Comparison of ENCODE assay signal across 15 cellular contexts in genomic region chr19:55537741-55538111, GRCh38. TPM values are rescaled to one million over a fixed set of nuclear protein-coding genes. Genes with fewer than 3 reads are reported as not detected.
DNase-seq lines count a peak whose midpoint lies in the region; ATAC-seq, FAIRE-seq and TF ChIP-seq lines count a peak whose summit lies in the region.
"Had no signal": no experiment of that assay in that cellular context is flagged by ENCODE, and none has a peak within 500 bp of the region (broad histone marks: within the 10 kb centered on the region; RNA-seq: fewer than 3 reads in every experiment).

No MANE protein-coding gene starts in this region.

- no peak for TF ChIP-seq POLR2A in H1 (IDR thresholded peaks at IDR 0.05; ENCODE audit: control extremely low read depth in 1 of 2, low read depth in 2 of 2, low read length in 2 of 2)

- no peak for FAIRE-seq in H1 (lab: Jason Lieb, UNC)
- FAIRE-seq: keratinocyte had no signal

- H4K5ac ChIP-seq in H1 (ENCODE audit: insufficient read length, low read depth, low read length), result peak overlapping the region; percentile 64

- peaks cover 10% of the 10 kb centered on the region; the same call in 1 of the 2 replicates for H3K23me2 ChIP-seq in H1 (ENCODE audit: low read depth, low read length)

- no peaks in the 10 kb centered on the region; a peak in 2 of 7 replicates for H3K27me3 ChIP-seq in H1 (replicated peaks in 1 of 4; ENCODE audit: control insufficient read depth in 3 of 4, extremely low read depth in 1 of 4, insufficient read depth in 3 of 4, low read length in 3 of 4)
- H3K27me3 ChIP-seq: gastrocnemius medialis had no signal

- H2BK15ac ChIP-seq in H1 (ENCODE audit: low read length), result no peak overlapping the region

- no peak for TF ChIP-seq CTCF in H1 (IDR thresholded peaks at IDR 0.05; ENCODE audit: control extremely low read depth in 1 of 3, insufficient read depth in 1 of 3, low read depth in 1 of 3, low read length in 3 of 3)

- H4K20me1 ChIP-seq in H1 (replicated peaks in 1 of 2; ENCODE audit: control insufficient read depth in 1 of 2, insufficient read depth in 2 of 2, low read length in 2 of 2), result peaks cover 0 to 3% of the 10 kb centered on the region in 2 experiments

- intact Hi-C loops in left cardiac atrium (cut with DNase I), result no loop called here

- no peaks in the 10 kb centered on the region for H3K79me2 ChIP-seq in H1 (ENCODE audit: control insufficient read depth in 1 of 2, insufficient read depth in 2 of 2, low read length in 2 of 2)

- H2BK5ac ChIP-seq in H1 (ENCODE audit: low read depth, low read length), result peak overlapping the region; percentile 71; the same call in 1 of the 2 replicates

- H4K91ac ChIP-seq in H1 (replicated peaks; ENCODE audit: insufficient read length, low read length), result no peak overlapping the region

- peaks cover 0 to 17% (median 5%) of the 10 kb centered on the region in 4 experiments; a peak in 4 of 7 replicates for H3K4me1 ChIP-seq in H1 (replicated peaks in 1 of 4; ENCODE audit: control insufficient read depth in 3 of 4, insufficient read depth in 4 of 4, low read length in 3 of 4)

- H2BK12ac ChIP-seq in H1 (ENCODE audit: low read depth, low read length), result 0 out of 2 replicates have a peak overlapping the region, but pooled peaks have one; percentile 27

- peak overlapping the region; percentile 78 for H2BK120ac ChIP-seq in H1 (replicated peaks; ENCODE audit: low read depth, low read length)

- no peaks in the 10 kb centered on the region for H3K79me1 ChIP-seq in H1 (ENCODE audit: low read depth, low read length)

- H3K56ac ChIP-seq in H1 (replicated peaks; ENCODE audit: insufficient read length, low read depth, low read length), result no peak overlapping the region

- no peak overlapping the region for H2AFZ ChIP-seq in H1 (ENCODE audit: low read length)

- peak overlapping the region; percentile 48 for H3K18ac ChIP-seq in H1 (ENCODE audit: extremely low read depth, low read length)

- H4K8ac ChIP-seq in H1 (ENCODE audit: extremely low read depth, insufficient read depth, low read length), result no peak overlapping the region

- no peaks in the 10 kb centered on the region for H3K9me3 ChIP-seq in H1 (ENCODE audit: insufficient read depth in 2 of 2, low read depth in 1 of 2, low read length in 1 of 2)
- H3K9me3 ChIP-seq: gastrocnemius medialis had no signal

- H3K4ac ChIP-seq in H1 (replicated peaks; ENCODE audit: insufficient read length, low read depth, low read length), result peak overlapping the region; percentile 94

- CTCF ChIA-PET in H1 (lab: Charles Lee; ENCODE audit: partially characterized antibody), result interaction anchor here (0.7 to 1.2 kb wide), 3 partner anchors 15 to 724 kb away, joined by 3 to 4 read pairs (median 4); no protein-coding TSS in a partner anchor

- no peak overlapping the region for H2BK20ac ChIP-seq in H1 (ENCODE audit: low read length)

- no peak for ATAC-seq in left cardiac atrium
- ATAC-seq: gastrocnemius medialis had no signal

- DNase-seq in A172 (ENCODE audit: low spot score), result peak; percentile 40
- DNase-seq in HK-2 (ENCODE audit: unreplicated experiment), result peak; percentile 55
- no peak for DNase-seq in H1 (ENCODE audit: low read depth in 1 of 2, low spot score in 2 of 2)
- DNase-seq in NCI-H2081 (lab: John Stamatoyannopoulos, UW), result no peak
- no peak for DNase-seq in left cardiac atrium
- no peak for DNase-seq in activated T-cell treated with anti-CD3 and anti-CD28 coated beads, Interleukin-2, amount 50 U/mL, for 48 hours
- DNase-seq: activated naive CD4-positive, alpha-beta T cell treated with anti-CD3 and anti-CD28 coated beads, Interleukin-2, amount 50 U/mL, for 16 hours; COR-L47; gastrocnemius medialis; NCI-H1105; NCI-H446; SW 1271; trophoblast cell had no signal

- TF ChIP-seq RAD21 in H1 (IDR thresholded peaks at IDR 0.05 in 1 of 2, conservative IDR thresholded peaks at IDR 0.05 in 1 of 2; ENCODE audit: low read depth in 2 of 2, low read length in 2 of 2), result no peak

- H3K27ac ChIP-seq in H1 (ENCODE audit: low read depth, low read length), result peak overlapping the region; percentile 51; the same call in 1 of the 2 replicates
- H3K27ac ChIP-seq: gastrocnemius medialis, WERI-Rb-1 had no signal

- peak overlapping the region; percentile 14 to 29; a peak in 1 of 4 replicates for H3K4me2 ChIP-seq in H1 (ENCODE audit: insufficient read depth in 1 of 2, low read depth in 2 of 2, low read length in 2 of 2)

- H3K9ac ChIP-seq in H1 (replicated peaks in 1 of 4; ENCODE audit: extremely low read depth in 1 of 4, low read depth in 3 of 4, low read length in 3 of 4), result no peak overlapping the region

- 56% methylated on average over 3 of the region's 5 CpGs; no CpG with 5 or more reads in 1 of the 2 experiments for WGBS in H1 (ENCODE audit: extremely low coverage in 1 of 2, insufficient coverage in 1 of 2, insufficient read length in 1 of 2, insufficient replicate concordance in 2 of 2, low coverage in 1 of 2, low lambda C conversion rate in 2 of 2, missing lambda C conversion rate in 1 of 2), 2 experiments

- POLR2A ChIA-PET in H1 (lab: Charles Lee; ENCODE audit: partially characterized antibody), result no interaction called here

- H3K23ac ChIP-seq in H1 (ENCODE audit: insufficient read length), result no peak overlapping the region

- no peak overlapping the region for H3K4me3 ChIP-seq in H1 (ENCODE audit: extremely low read depth in 1 of 4, insufficient read depth in 2 of 4, low read depth in 3 of 4, low read length in 4 of 4)
- H3K4me3 ChIP-seq: gastrocnemius medialis had no signal

- H3K36me3 ChIP-seq in H1 (ENCODE audit: control insufficient read depth in 2 of 4, insufficient read depth in 4 of 4, low read length in 3 of 4), result no peaks in the 10 kb centered on the region; a peak in 1 of 8 replicates
- H3K36me3 ChIP-seq: gastrocnemius medialis, WERI-Rb-1 had no signal

- no peak overlapping the region for H3K14ac ChIP-seq in H1 (ENCODE audit: insufficient read length)

- no peak for TF ChIP-seq EP300 in H1 (IDR thresholded peaks at IDR 0.05; ENCODE audit: borderline replicate concordance in 1 of 2, low read depth in 2 of 2, low read length in 2 of 2)

- H2AK5ac ChIP-seq in H1 (ENCODE audit: low read depth, low read length), result no peak overlapping the region

RNA-seq across cellular contexts. Expression of gene SBK2, which starts 0.8 kb away (rescaled TPM):
- total RNA-seq in A172 (2014; rRNA removed; shearing (Covaris generic)), result 0.38 TPM in 1 of 2 replicates, not detected in the other
- total RNA-seq in H1 (2021; fragmentation: NEBNext Ultra II Directional; extraction: Animal tissue kit (Norgen Biotek cat#: 25700)), result 3.9 and 4.1 TPM in 2 replicates
- 3.2 and 7.4 TPM in 2 replicates for polyA plus RNA-seq in H1 (2011; rRNA removed)
- polyA plus RNA-seq in H1 (2011; cell fraction: cytosol; rRNA removed), result 3.3 TPM
- polyA plus RNA-seq in H1 (2011; cell fraction: nucleus; rRNA removed), result 8.7 TPM
- 2.8 to 5.5 TPM (median 4.5 TPM) in 4 replicates for polyA plus RNA-seq in H1 (2012, experiment 1 of 2)
- polyA plus RNA-seq in H1 (2012, experiment 2 of 2), result 3.3 TPM
- 2.0 TPM for polyA plus RNA-seq in H1 (2013, experiment 1 of 2)
- 2.1 TPM for polyA plus RNA-seq in H1 (2013, experiment 2 of 2)
- polyA minus RNA-seq in H1 (2011; rRNA and poly(A)+ RNA removed), result 1.1 and 1.3 TPM in 2 replicates
- 7.4 TPM for polyA minus RNA-seq in H1 (2011; cell fraction: cytosol; rRNA and poly(A)+ RNA removed)
- polyA minus RNA-seq in H1 (2011; cell fraction: nucleus; rRNA and poly(A)+ RNA removed), result 4.0 TPM
- 100 to 1,000 TPM; 151 to 181 TPM for total RNA-seq in left cardiac atrium
- polyA plus RNA-seq: keratinocyte had no signal

RNA-seq across cellular contexts. Expression of gene SBK3, which starts 7.6 kb away (rescaled TPM):
- 0.19 and 0.81 TPM in 2 replicates for total RNA-seq in A172 (2014; rRNA removed; shearing (Covaris generic))
- 0.76 and 0.94 TPM in 2 replicates for total RNA-seq in H1 (2021; fragmentation: NEBNext Ultra II Directional; extraction: Animal tissue kit (Norgen Biotek cat#: 25700))
- polyA plus RNA-seq in H1 (2011; rRNA removed), result 1.5 and 2.8 TPM in 2 replicates
- polyA plus RNA-seq in H1 (2011; cell fraction: cytosol; rRNA removed), result 1.5 TPM
- polyA plus RNA-seq in H1 (2011; cell fraction: nucleus; rRNA removed), result 2.7 TPM
- polyA plus RNA-seq in H1 (2012, experiment 1 of 2), result 0.65 to 1.9 TPM (median 1.5 TPM) in 4 replicates
- polyA plus RNA-seq in H1 (2012, experiment 2 of 2), result 1.1 TPM
- 0.53 TPM for polyA plus RNA-seq in H1 (2013, experiment 1 of 2)
- 0.48 TPM for polyA plus RNA-seq in H1 (2013, experiment 2 of 2)
- polyA minus RNA-seq in H1 (2011; rRNA and poly(A)+ RNA removed), result 0.28 and 0.37 TPM in 2 replicates
- polyA minus RNA-seq in H1 (2011; cell fraction: cytosol; rRNA and poly(A)+ RNA removed), result 1.5 TPM
- polyA minus RNA-seq in H1 (2011; cell fraction: nucleus; rRNA and poly(A)+ RNA removed), result 0.70 TPM
- 10 to 100 TPM; 55.3 to 62.7 TPM for total RNA-seq in left cardiac atrium
- polyA plus RNA-seq: keratinocyte had no signal

RNA-seq across cellular contexts. Expression of gene ZNF579, which starts 42.9 kb away (rescaled TPM):
- total RNA-seq in A172 (2014; rRNA removed; shearing (Covaris generic)), result 7.9 and 16.6 TPM in 2 replicates
- total RNA-seq in H1 (2021; fragmentation: NEBNext Ultra II Directional; extraction: Animal tissue kit (Norgen Biotek cat#: 25700)), result 18.9 and 19.0 TPM in 2 replicates
- 10.0 and 16.4 TPM in 2 replicates for polyA plus RNA-seq in H1 (2011; rRNA removed)
- polyA plus RNA-seq in H1 (2011; cell fraction: cytosol; rRNA removed), result 10.7 TPM
- polyA plus RNA-seq in H1 (2011; cell fraction: nucleus; rRNA removed), result 17.3 TPM
- 9.1 to 16.9 TPM (median 15.6 TPM) in 4 replicates for polyA plus RNA-seq in H1 (2012, experiment 1 of 2)
- polyA plus RNA-seq in H1 (2012, experiment 2 of 2), result 7.5 TPM
- polyA plus RNA-seq in H1 (2013, experiment 1 of 2), result 22.8 TPM
- 19.2 TPM for polyA plus RNA-seq in H1 (2013, experiment 2 of 2)
- 2.1 and 4.3 TPM in 2 replicates for polyA minus RNA-seq in H1 (2011; rRNA and poly(A)+ RNA removed)
- 9.6 TPM for polyA minus RNA-seq in H1 (2011; cell fraction: cytosol; rRNA and poly(A)+ RNA removed)
- 14.9 TPM for polyA minus RNA-seq in H1 (2011; cell fraction: nucleus; rRNA and poly(A)+ RNA removed)
- 10 to 100 TPM; 10.8 to 12.7 TPM for total RNA-seq in left cardiac atrium

RNA-seq across cellular contexts. Expression of gene SSC5D, which starts 49.5 kb away (rescaled TPM):
- total RNA-seq in A172 (2014; rRNA removed; shearing (Covaris generic)), result 1.1 and 1.2 TPM in 2 replicates
- total RNA-seq in H1 (2021; fragmentation: NEBNext Ultra II Directional; extraction: Animal tissue kit (Norgen Biotek cat#: 25700)), result 1.7 and 2.3 TPM in 2 replicates
- polyA plus RNA-seq in H1 (2011; rRNA removed), result 0.39 and 0.72 TPM in 2 replicates
- 0.45 TPM for polyA plus RNA-seq in H1 (2011; cell fraction: cytosol; rRNA removed)
- 4.1 TPM for polyA plus RNA-seq in H1 (2011; cell fraction: nucleus; rRNA removed)
- 1.2 to 2.6 TPM (median 1.7 TPM) in 4 replicates for polyA plus RNA-seq in H1 (2012, experiment 1 of 2)
- 0.63 TPM for polyA plus RNA-seq in H1 (2012, experiment 2 of 2)
- 0.73 TPM for polyA plus RNA-seq in H1 (2013, experiment 1 of 2)
- 1.1 TPM for polyA plus RNA-seq in H1 (2013, experiment 2 of 2)
- 0.29 and 0.54 TPM in 2 replicates for polyA minus RNA-seq in H1 (2011; rRNA and poly(A)+ RNA removed)
- 1.0 TPM for polyA minus RNA-seq in H1 (2011; cell fraction: cytosol; rRNA and poly(A)+ RNA removed)
- 2.8 TPM for polyA minus RNA-seq in H1 (2011; cell fraction: nucleus; rRNA and poly(A)+ RNA removed)
- 1 to 10 TPM; 5.7 to 6.7 TPM for total RNA-seq in left cardiac atrium
- polyA plus RNA-seq: keratinocyte had no signal

RNA-seq across cellular contexts. Expression of gene NAT14, which starts 52.7 kb away (rescaled TPM):
- 56.2 and 65.7 TPM in 2 replicates for total RNA-seq in A172 (2014; rRNA removed; shearing (Covaris generic))
- total RNA-seq in H1 (2021; fragmentation: NEBNext Ultra II Directional; extraction: Animal tissue kit (Norgen Biotek cat#: 25700)), result 69.1 and 71.2 TPM in 2 replicates
- polyA plus RNA-seq in H1 (2011; rRNA removed), result 47.1 and 79.5 TPM in 2 replicates
- 51.3 TPM for polyA plus RNA-seq in H1 (2011; cell fraction: cytosol; rRNA removed)
- 132 TPM for polyA plus RNA-seq in H1 (2011; cell fraction: nucleus; rRNA removed)
- polyA plus RNA-seq in H1 (2012, experiment 1 of 2), result 61.3 to 71.3 TPM (median 67.2 TPM) in 4 replicates
- 81.6 TPM for polyA plus RNA-seq in H1 (2012, experiment 2 of 2)
- polyA plus RNA-seq in H1 (2013, experiment 1 of 2), result 91.7 TPM
- polyA plus RNA-seq in H1 (2013, experiment 2 of 2), result 105 TPM
- 7.1 and 10.9 TPM in 2 replicates for polyA minus RNA-seq in H1 (2011; rRNA and poly(A)+ RNA removed)
- 14.2 TPM for polyA minus RNA-seq in H1 (2011; cell fraction: cytosol; rRNA and poly(A)+ RNA removed)
- polyA minus RNA-seq in H1 (2011; cell fraction: nucleus; rRNA and poly(A)+ RNA removed), result 14.5 TPM
- 10 to 100 TPM in 1 of 2 donors, 1 to 10 TPM in 1; 9.2 to 13.7 TPM for total RNA-seq in left cardiac atrium

Comparison
In these comparisons a context has a peak if more than half of its experiments do, and no peak if none do; other contexts are left out.
1. DNase-seq: peak in A172 (single experiment) and HK-2 (single experiment); none in H1 (0 of 2), NCI-H2081 (0 of 2), left cardiac atrium (single experiment) and activated T-cell treated with anti-CD3 and anti-CD28 coated beads, Interleukin-2, amount 50 U/mL, for 48 hours (0 of 2).
2. RNA of gene SBK2, which starts 0.8 kb away (total RNA-seq): 151 to 181 TPM in left cardiac atrium; 3.9 to 4.1 TPM in H1 and 0.38 TPM in A172; every median in the first group is over 10 times any median in the second.
3. RNA of gene SBK3, which starts 7.6 kb away (total RNA-seq): 55.3 to 62.7 TPM in left cardiac atrium; 0.19 to 0.81 TPM in A172 and 0.76 to 0.94 TPM in H1; every median in the first group is over 10 times any median in the second.